Comparison of ENCODE assay signal across 8 cellular contexts in genomic region chr2:133844214-133844892, GRCh38.
DNase-seq lines count a peak whose midpoint lies in the region; ATAC-seq, FAIRE-seq and TF ChIP-seq lines count a peak whose summit lies in the region.

No MANE protein-coding gene starts in this region.

- no peaks in the 10 kb centered on the region for H3K27me3 ChIP-seq in thoracic aorta (replicated peaks; ENCODE audit: insufficient read depth)

- H3K36me3 ChIP-seq in thoracic aorta, result no peaks in the 10 kb centered on the region

- ATAC-seq in activated T-cell treated with anti-CD3 and anti-CD28 coated beads, Interleukin-2, amount 50 U/mL, for 4 hours, result peak in 1 of 2 donors; percentile 59
- no peak for ATAC-seq in thoracic aorta (ENCODE audit: insufficient number of reproducible peaks, low FRiP score, low read depth)

- no peak for DNase-seq in CD14-positive monocyte (ENCODE audit: low spot score)
- DNase-seq in GM19239 (ENCODE audit: insufficient read length, low spot score), result peak; percentile 69
- DNase-seq in HT-29 (ENCODE audit: low spot score), result peak; percentile 81
- peak; percentile 36 for DNase-seq in activated T-cell treated with anti-CD3 and anti-CD28 coated beads, Interleukin-2, amount 50 U/mL, for 4 hours
- peak; percentile 86 for DNase-seq in fibroblast of the aortic adventitia (ENCODE audit: low read depth)
- peak; percentile 60 for DNase-seq in non-pigmented ciliary epithelial cell (ENCODE audit: low read depth)
- DNase-seq in thoracic aorta (ENCODE audit: low spot score), result no peak

- no peaks in the 10 kb centered on the region for H3K9me3 Mint-ChIP-seq in CD14-positive monocyte
- no peaks in the 10 kb centered on the region for H3K9me3 Mint-ChIP-seq in activated T-cell treated with anti-CD3 and anti-CD28 coated beads, Interleukin-2, amount 50 U/mL, for 4 hours

- H3K36me3 Mint-ChIP-seq in CD14-positive monocyte, result no peaks in the 10 kb centered on the region
- H3K36me3 Mint-ChIP-seq in activated T-cell treated with anti-CD3 and anti-CD28 coated beads, Interleukin-2, amount 50 U/mL, for 4 hours (ENCODE audit: insufficient read depth), result no peaks in the 10 kb centered on the region

- FAIRE-seq in GM19239 (lab: Jason Lieb, UNC), result peak; percentile 86

- H3K4me1 ChIP-seq in thoracic aorta (ENCODE audit: control insufficient read depth in 1 of 2, low read depth in 2 of 2), result no peaks in the 10 kb centered on the region

- no peaks in the 10 kb centered on the region for H3K4me1 Mint-ChIP-seq in CD14-positive monocyte
- peaks cover 2% of the 10 kb centered on the region for H3K4me1 Mint-ChIP-seq in activated T-cell treated with anti-CD3 and anti-CD28 coated beads, Interleukin-2, amount 50 U/mL, for 4 hours (ENCODE audit: low read depth)

- TF ChIP-seq CTCF in CD14-positive monocyte (IDR thresholded peaks at IDR 0.05) (peak; percentile 77), fibroblast of the aortic adventitia (IDR thresholded peaks at IDR 0.05; ENCODE audit: insufficient read depth, low read length) (peak; percentile 89), thoracic aorta (IDR thresholded peaks at IDR 0.05) (peak; percentile 78)

- H3K9me3 ChIP-seq in thoracic aorta, result no peaks in the 10 kb centered on the region

- intact Hi-C loops in CD14-positive monocyte (cut with micrococcal nuclease), result loop anchor here (2.0 to 5.0 kb wide), 2 partner anchors 1294 to 1297 kb away; no protein-coding TSS in a partner anchor

- no peak overlapping the region for H3K27ac Mint-ChIP-seq in CD14-positive monocyte

- peaks cover 4 to 11% (median 11%) of the 10 kb centered on the region in 3 donors for H3K27me3 Mint-ChIP-seq in CD14-positive monocyte (ENCODE audit: low read depth in 3 of 3)
- peaks cover 16% of the 10 kb centered on the region for H3K27me3 Mint-ChIP-seq in activated T-cell treated with anti-CD3 and anti-CD28 coated beads, Interleukin-2, amount 50 U/mL, for 4 hours (ENCODE audit: low read depth)

- no peak overlapping the region for H3K27ac ChIP-seq in thoracic aorta

- no peak overlapping the region for H3K4me3 ChIP-seq in fibroblast of the aortic adventitia (ENCODE audit: low read depth, low read length)
- no peak overlapping the region for H3K4me3 ChIP-seq in thoracic aorta

- no peak overlapping the region for H3K4me3 Mint-ChIP-seq in CD14-positive monocyte
- H3K4me3 Mint-ChIP-seq in activated T-cell treated with anti-CD3 and anti-CD28 coated beads, Interleukin-2, amount 50 U/mL, for 4 hours, result no peak overlapping the region

TF ChIP-seq in PFSK-1, 5 proteins besides CTCF, POLR2A, EP300 and RAD21:
- TF ChIP-seq POLR2AphosphoS5 (IDR thresholded peaks at IDR 0.05; ENCODE audit: low read depth, low read length), result no peak
- peak; percentile 52 for TF ChIP-seq FOXP2 (optimal IDR thresholded peaks at IDR 0.05; ENCODE audit: borderline replicate concordance, extremely low read depth, extremely low read length, insufficient read depth)
TF ChIP-seq in PFSK-1: peak in this region for 1.

Comparison
In these comparisons a context has a peak if more than half of its experiments do, and no peak if none do; other contexts are left out.
1. DNase-seq: peak in GM19239 (single experiment), HT-29 (single experiment), activated T-cell treated with anti-CD3 and anti-CD28 coated beads, Interleukin-2, amount 50 U/mL, for 4 hours (single experiment), fibroblast of the aortic adventitia (single experiment) and non-pigmented ciliary epithelial cell (single experiment); none in CD14-positive monocyte (single experiment) and thoracic aorta (single experiment).
2. Peak in every context shown above with its lines, with median percentiles within 50 percentile points of each other: CTCF ChIP-seq.